In the genomic region with DNA sequence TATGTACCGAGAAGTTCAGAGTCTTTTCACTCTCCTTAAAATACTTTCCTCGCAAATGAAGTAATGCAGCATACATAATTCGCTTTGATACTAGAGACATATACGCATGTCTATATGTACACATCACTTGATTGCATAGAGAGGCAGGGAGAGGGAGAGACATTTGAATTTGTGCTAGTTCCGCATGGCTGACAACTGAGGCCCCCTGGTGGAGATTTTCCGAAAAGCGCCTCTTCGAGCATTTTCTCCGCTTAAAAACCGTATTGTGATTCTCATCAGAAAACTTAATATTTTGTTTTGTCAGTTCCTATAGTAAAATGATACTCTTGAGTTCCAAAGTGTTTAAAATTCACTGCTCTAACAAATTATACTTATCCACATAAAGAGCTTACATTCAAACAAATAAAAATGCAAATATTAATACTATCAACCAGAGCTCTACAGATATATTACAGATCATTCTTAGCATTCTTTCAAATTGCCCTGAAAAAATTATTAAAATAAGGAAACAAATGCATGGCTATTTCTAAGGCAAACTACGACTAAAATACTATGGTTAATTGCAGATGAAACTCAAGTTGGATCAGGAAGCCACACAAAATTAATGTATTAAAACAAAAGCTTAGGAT, we compare ENCODE assay signal across 8 cellular contexts. TPM values are rescaled to one million over a fixed set of nuclear protein-coding genes. Genes with fewer than 3 reads are reported as not detected.
DNase-seq lines count a peak whose midpoint lies in the region; ATAC-seq and TF ChIP-seq lines count a peak whose summit lies in the region.

No MANE protein-coding gene starts in this region.

- peaks cover 12% of the 10 kb centered on the region for H3K27me3 Mint-ChIP-seq in nephron (ENCODE audit: low read depth)

- peak overlapping the region; percentile 5 to 73 (median 53) for H3K4me3 Mint-ChIP-seq in nephron

- no peaks in the 10 kb centered on the region for H3K36me3 Mint-ChIP-seq in nephron (ENCODE audit: low read depth)

- H3K27ac ChIP-seq in thoracic aorta: no peak overlapping the region

- in situ Hi-C loops in GM13977 (cut with MboI; ENCODE audit: low pct_unique_long_range_greater_than_20kb, low sequenced_read_pairs, unreplicated experiment): no loop called here

- H3K36me3 ChIP-seq in thoracic aorta: no peaks in the 10 kb centered on the region

- H3K27ac Mint-ChIP-seq in nephron: peak overlapping the region in 1 of 3 experiments; percentile 80

- ATAC-seq in thoracic aorta (ENCODE audit: insufficient number of reproducible peaks, low FRiP score, low read depth) (no peak), GM21367 (IDR thresholded peaks at IDR 0.05; ENCODE audit: unreplicated experiment) (no peak)

- H3K4me3 ChIP-seq in epithelial cell of proximal tubule (ENCODE audit: low read depth, low read length): no peak overlapping the region
- peak overlapping the region; percentile 59 for H3K4me3 ChIP-seq in thoracic aorta

- DNase-seq in A172 (ENCODE audit: low spot score) (peak; percentile 48), GM13977 (ENCODE audit: low spot score) (peak; percentile 55), NOMO-1 treated with DMSO at 0.1 percent for 48 hours (lab: John Stamatoyannopoulos, UW; ENCODE audit: unreplicated experiment) (peak; percentile 73), epithelial cell of proximal tubule (ENCODE audit: low read depth) (no peak), thoracic aorta (ENCODE audit: low spot score) (no peak)
- DNase-seq in activated CD8-positive, alpha-beta memory T cell treated with anti-CD3 and anti-CD28 coated beads, Interleukin-2, amount 50 U/mL, for 4 hours: peak; percentile 71

- no peaks in the 10 kb centered on the region for H3K9me3 Mint-ChIP-seq in nephron

- no peaks in the 10 kb centered on the region for H3K27me3 ChIP-seq in thoracic aorta (replicated peaks; ENCODE audit: insufficient read depth)

- H3K4me1 Mint-ChIP-seq in nephron: peaks cover 47% of the 10 kb centered on the region

- no peaks in the 10 kb centered on the region for H3K9me3 ChIP-seq in thoracic aorta

- H3K4me1 ChIP-seq in thoracic aorta (ENCODE audit: control insufficient read depth in 1 of 2, low read depth in 2 of 2): peaks cover 0 to 21% of the 10 kb centered on the region in 2 donors

- TF ChIP-seq CTCF in GM13977 (IDR thresholded peaks at IDR 0.05; ENCODE audit: extremely low read depth, insufficient read depth, missing control alignments): peak; percentile 72
- peak; percentile 87 for TF ChIP-seq CTCF in epithelial cell of proximal tubule (conservative IDR thresholded peaks at IDR 0.05; ENCODE audit: low read depth, low read length)
- TF ChIP-seq CTCF in nephron (IDR thresholded peaks at IDR 0.05; ENCODE audit: unreplicated experiment in 3 of 3): peak; percentile 80 to 88 (median 86)
- peak; percentile 90 for TF ChIP-seq CTCF in thoracic aorta (IDR thresholded peaks at IDR 0.05)

RNA-seq across cellular contexts. Expression of a gene that starts 0.6 kb away (rescaled TPM):
- 0.12 and 0.24 TPM in 2 replicates for total RNA-seq in A172 (2014; rRNA removed; shearing (Covaris generic))
- 0.07 and 0.46 TPM in 2 replicates for total RNA-seq in epithelial cell of proximal tubule
- 1 to 10 TPM in 1 of 2 donors, under 1 TPM in 1; 0.68 to 2.0 TPM for total RNA-seq in thoracic aorta

RNA-seq across cellular contexts. Expression of a gene that starts 15.1 kb away (rescaled TPM):
- total RNA-seq in A172 (2014; rRNA removed; shearing (Covaris generic)): 85.9 and 90.5 TPM in 2 replicates
- total RNA-seq in epithelial cell of proximal tubule (65.5 and 71.4 TPM in 2 replicates), thoracic aorta (10 to 100 TPM; 87.8 to 93.3 TPM)

Comparison
In these comparisons a context has a peak if more than half of its experiments do, and no peak if none do; other contexts are left out.
1. DNase-seq: peak in A172 (single experiment), GM13977 (single experiment), NOMO-1 treated with DMSO at 0.1 percent for 48 hours (single experiment) and activated CD8-positive, alpha-beta memory T cell treated with anti-CD3 and anti-CD28 coated beads, Interleukin-2, amount 50 U/mL, for 4 hours (single experiment); none in epithelial cell of proximal tubule (single experiment) and thoracic aorta (single experiment).
2. Peak in every context shown above with its lines, with median percentiles within 50 percentile points of each other: CTCF ChIP-seq.